12 cellular contexts compared by ENCODE assay signal in genomic region chr20:62323980-62324906, GRCh38. TPM values are rescaled to one million over a fixed set of nuclear protein-coding genes. Genes with fewer than 3 reads are reported as not detected.
DNase-seq lines count a peak whose midpoint lies in the region; ATAC-seq and TF ChIP-seq lines count a peak whose summit lies in the region.
"Had no signal": no experiment of that assay in that cellular context is flagged by ENCODE, and none has a peak within 500 bp of the region (broad histone marks: within the 10 kb centered on the region; RNA-seq: fewer than 3 reads in every experiment).

No MANE protein-coding gene starts in this region.

- H3K9me3 ChIP-seq in mammary epithelial cell (replicated peaks; ENCODE audit: insufficient read depth, low read length) = no peaks in the 10 kb centered on the region
- H3K9me3 ChIP-seq in PC-9 (ENCODE audit: insufficient read depth, low read depth) = no peaks in the 10 kb centered on the region
- no peaks in the 10 kb centered on the region for H3K9me3 ChIP-seq in MM.1S (replicated peaks; ENCODE audit: insufficient read depth, low read length)

- H3K4me2 ChIP-seq in mammary epithelial cell (ENCODE audit: insufficient read depth, low read depth, low read length) (no peak overlapping the region), PC-9 (no peak overlapping the region), MM.1S (ENCODE audit: low read depth, low read length) (no peak overlapping the region)

- no peaks in the 10 kb centered on the region for H3K9me3 Mint-ChIP-seq in MCF 10A (ENCODE audit: unreplicated experiment)
- H3K9me3 Mint-ChIP-seq: CD8-positive, alpha-beta T cell had no signal

- H3K9me2 ChIP-seq in PC-9 (ENCODE audit: insufficient read depth) = no peaks in the 10 kb centered on the region
- no peaks in the 10 kb centered on the region for H3K9me2 ChIP-seq in MM.1S (replicated peaks; ENCODE audit: insufficient read depth, low read length)

- H2AFZ ChIP-seq in mammary epithelial cell (ENCODE audit: low read depth, low read length) (no peak overlapping the region), PC-9 (no peak overlapping the region), MM.1S (ENCODE audit: low read length) (no peak overlapping the region)

- peak; percentile 60 for ATAC-seq in left lobe of liver
- ATAC-seq: CD8-positive, alpha-beta T cell had no signal

- no peaks in the 10 kb centered on the region for H4K20me1 ChIP-seq in mammary epithelial cell (ENCODE audit: insufficient read depth, low read length)
- peaks cover 66% of the 10 kb centered on the region for H4K20me1 ChIP-seq in PC-9 (ENCODE audit: insufficient read depth)
- no peaks in the 10 kb centered on the region for H4K20me1 ChIP-seq in MM.1S (ENCODE audit: insufficient read depth, low read length)

- 78% methylated on average over 17 of the region's 25 CpGs for WGBS in mammary epithelial cell (ENCODE audit: low coverage, missing lambda C conversion rate)

- H3K27ac ChIP-seq in mammary epithelial cell (ENCODE audit: insufficient read depth, low read depth, low read length) = no peak overlapping the region
- H3K27ac ChIP-seq in PC-9 = no peak overlapping the region
- no peak overlapping the region for H3K27ac ChIP-seq in MM.1S (ENCODE audit: low read length)
- H3K27ac ChIP-seq: 22Rv1 had no signal

- H3K9ac ChIP-seq in mammary epithelial cell (ENCODE audit: insufficient read depth, low read length) (no peak overlapping the region), MM.1S (ENCODE audit: low read length) (no peak overlapping the region)

- dilution Hi-C loops in mammary epithelial cell (cut with HindIII; ENCODE audit: low sequenced_read_pairs) = no loop called here

- intact Hi-C loops in mammary epithelial cell (cut with micrococcal nuclease) = no loop called here
- intact Hi-C loops in MCF 10A (cut with micrococcal nuclease) = no loop called here
- intact Hi-C loops in PC-9 (cut with micrococcal nuclease; ENCODE audit: unreplicated experiment) = no loop called here

- H3K27ac Mint-ChIP-seq in MCF 10A (ENCODE audit: low read depth, unreplicated experiment) = no peak overlapping the region
- H3K27ac Mint-ChIP-seq: CD14-positive monocyte; CD8-positive, alpha-beta T cell had no signal

- H3F3A ChIP-seq in PC-9 (ENCODE audit: insufficient read depth, low read depth) = peaks cover 75% of the 10 kb centered on the region
- peaks cover 6% of the 10 kb centered on the region; the same call in 1 of the 2 replicates for H3F3A ChIP-seq in MM.1S (ENCODE audit: insufficient read depth, low read length)

- in situ Hi-C loops in mammary epithelial cell (cut with MboI; ENCODE audit: low sequenced_read_pairs in 2 of 2) = no loop called here

- peaks cover 91% of the 10 kb centered on the region for H3K36me3 Mint-ChIP-seq in MCF 10A (ENCODE audit: insufficient read depth, unreplicated experiment)
- H3K36me3 Mint-ChIP-seq: CD14-positive monocyte; CD8-positive, alpha-beta T cell had no signal

- H3K27me3 Mint-ChIP-seq in MCF 10A (ENCODE audit: insufficient read depth, unreplicated experiment) = no peaks in the 10 kb centered on the region

- H3K4me3 Mint-ChIP-seq in MCF 10A (ENCODE audit: unreplicated experiment) = no peak overlapping the region
- H3K4me3 Mint-ChIP-seq: CD14-positive monocyte; CD8-positive, alpha-beta T cell had no signal

- H3K4me1 ChIP-seq in mammary epithelial cell (ENCODE audit: insufficient read depth, low read length) (no peaks in the 10 kb centered on the region), PC-9 (replicated peaks; ENCODE audit: insufficient read depth) (no peaks in the 10 kb centered on the region), MM.1S (ENCODE audit: low read length) (no peaks in the 10 kb centered on the region)

- H3K36me3 ChIP-seq in mammary epithelial cell (ENCODE audit: insufficient read depth, low read length) (peaks cover 15% of the 10 kb centered on the region), PC-9 (ENCODE audit: low read depth) (peaks cover 14% of the 10 kb centered on the region), MM.1S (replicated peaks; ENCODE audit: insufficient read depth, low read length) (no peaks in the 10 kb centered on the region; the same call in 1 of the 2 replicates)

- CTCF ChIA-PET in mammary epithelial cell (lab: Charles Lee; ENCODE audit: low non-redundant PET) = no interaction called here
- CTCF ChIA-PET in MCF 10A (lab: Yijun Ruan, JAX) = interaction anchor here (0.6 to 1.1 kb wide), 4 partner anchors 29 to 59 kb away, joined by 3 to 4 read pairs (median 4); no protein-coding TSS in a partner anchor
- CTCF ChIA-PET in PC-9 (lab: Charles Lee) = no interaction called here

- H3K27me3 ChIP-seq in mammary epithelial cell (ENCODE audit: insufficient read depth, low read length) (no peaks in the 10 kb centered on the region), PC-9 (ENCODE audit: insufficient read depth, low read depth) (no peaks in the 10 kb centered on the region), MM.1S (replicated peaks; ENCODE audit: insufficient read depth, low read length) (no peaks in the 10 kb centered on the region)

- POLR2A ChIA-PET in MCF 10A (lab: Yijun Ruan, JAX) = interaction anchor here (1.3 to 3.1 kb wide), 3 partner anchors 18 to 41 kb away, joined by 3 to 13 read pairs (median 5); no protein-coding TSS in a partner anchor
- POLR2A ChIA-PET in PC-9 (lab: Charles Lee; ENCODE audit: unreplicated experiment) = no interaction called here

- TF ChIP-seq CTCF in mammary epithelial cell (conservative IDR thresholded peaks at IDR 0.05 in 1 of 2, IDR thresholded peaks at IDR 0.05 in 1 of 2; ENCODE audit: extremely low read depth in 1 of 2, insufficient read depth in 1 of 2, low read depth in 1 of 2, low read length in 2 of 2) (no peak), MCF 10A (IDR thresholded peaks at IDR 0.05; ENCODE audit: unreplicated experiment) (no peak), PC-9 (conservative IDR thresholded peaks at IDR 0.05) (no peak), MM.1S (IDR thresholded peaks at IDR 0.05; ENCODE audit: low read length) (no peak)

- H3K79me2 ChIP-seq in mammary epithelial cell (ENCODE audit: insufficient read depth, low read length) (no peaks in the 10 kb centered on the region), PC-9 (ENCODE audit: low read depth) (no peaks in the 10 kb centered on the region), MM.1S (ENCODE audit: low read length) (no peaks in the 10 kb centered on the region)

- H3K4me3 ChIP-seq in mammary epithelial cell (replicated peaks in 1 of 3; ENCODE audit: insufficient read depth in 1 of 3, low read depth in 2 of 3, low read length in 3 of 3) (no peak overlapping the region), PC-9 (no peak overlapping the region), MM.1S (ENCODE audit: low read length) (no peak overlapping the region)

- DNase-seq in mammary epithelial cell (no peak), MCF 10A (ENCODE audit: unreplicated experiment) (no peak), PC-9 (no peak), left lobe of liver (ENCODE audit: low spot score) (peak; percentile 80), NCI-H2196 (lab: John Stamatoyannopoulos, UW; ENCODE audit: unreplicated experiment) (no peak), D341Med (ENCODE audit: low spot score) (no peak), MM.1S (no peak)
- DNase-seq: COR-L47, DMS 273 treated with DMSO at 0.1 percent for 48 hours had no signal

- BruUV-seq in mammary epithelial cell (replicated peaks; lab: Mats Ljungman, UMichigan) = TSS peak; percentile 2
- no TSS peak for BruUV-seq in MCF 10A (replicated peaks; lab: Mats Ljungman, UMichigan)
- BruUV-seq in PC-9 (replicated peaks; lab: Mats Ljungman, UMichigan) = TSS peak; percentile 18

- H3K4me1 Mint-ChIP-seq in MCF 10A (ENCODE audit: insufficient read depth, unreplicated experiment) = peaks cover 5% of the 10 kb centered on the region
- H3K4me1 Mint-ChIP-seq: CD14-positive monocyte had no signal

RNA-seq across cellular contexts. Expression of gene ADRM1, which starts 21.4 kb away (rescaled TPM):
- 100 to 1,000 TPM; 139 to 140 TPM for total RNA-seq in mammary epithelial cell
- 133 TPM for polyA plus RNA-seq in mammary epithelial cell
- 64.7 TPM for polyA minus RNA-seq in mammary epithelial cell
- total RNA-seq in MCF 10A (2022) = 98.0 and 127 TPM in 2 replicates
- 172 and 173 TPM in 2 replicates for total RNA-seq in PC-9 (2021)
- total RNA-seq in left lobe of liver = 61.0 TPM

RNA-seq across cellular contexts. Expression of gene LAMA5, which starts 42.9 kb away (rescaled TPM):
- total RNA-seq in mammary epithelial cell = 100 to 1,000 TPM in 1 of 2 donors, 10 to 100 TPM in 1; 71.3 to 220 TPM
- polyA plus RNA-seq in mammary epithelial cell = 9.7 TPM
- 19.0 TPM for polyA minus RNA-seq in mammary epithelial cell
- total RNA-seq in MCF 10A (2022) = 266 and 292 TPM in 2 replicates
- total RNA-seq in PC-9 (2021) = 700 and 744 TPM in 2 replicates
- total RNA-seq in left lobe of liver = 112 TPM
- polyA plus RNA-seq: CD14-positive monocyte had no signal
